8 cellular contexts compared by ENCODE assay signal in genomic region chr11:130002846-130003716, GRCh38. TPM values are rescaled to one million over a fixed set of nuclear protein-coding genes. Genes with fewer than 3 reads are reported as not detected.
DNase-seq lines count a peak whose midpoint lies in the region; ATAC-seq, FAIRE-seq and TF ChIP-seq lines count a peak whose summit lies in the region.

No MANE protein-coding gene starts in this region.

- no peaks in the 10 kb centered on the region for H3K27me3 ChIP-seq in ascending aorta
- no peaks in the 10 kb centered on the region for H3K27me3 ChIP-seq in right cardiac atrium (ENCODE audit: control insufficient read depth, insufficient read depth)
- no peaks in the 10 kb centered on the region for H3K27me3 ChIP-seq in psoas muscle (ENCODE audit: insufficient read depth in 3 of 3, low read length in 2 of 3)

- H3K4me1 ChIP-seq in ascending aorta (peaks cover 3 to 19% of the 10 kb centered on the region in 2 donors), right cardiac atrium (ENCODE audit: control insufficient read depth, insufficient read depth, low read length) (no peaks in the 10 kb centered on the region), psoas muscle (peaks cover 22% of the 10 kb centered on the region)

- peak; percentile 84 for TF ChIP-seq POLR2A in GM18505 (IDR thresholded peaks at IDR 0.05; ENCODE audit: borderline replicate concordance, extremely low read depth, insufficient read depth, insufficient read length)

- DNase-seq in NCI-H187 treated with DMSO at 0.1 percent for 48 hours (lab: John Stamatoyannopoulos, UW) (peak; percentile 88), ascending aorta (ENCODE audit: low spot score in 2 of 2) (peak; percentile 76 to 97), right cardiac atrium (peak; percentile 94 to 97 (median 97)), psoas muscle (peak; percentile 91 to 98), urothelium cell line (ENCODE audit: low spot score) (peak; percentile 92)
- peak; percentile 86 for DNase-seq in T-helper 2 cell treated with Interferon-gamma antibody and Interleukin-4, amounts not matched to agents 5 μg/mL and 100 μg/mL, for 36 hours (ENCODE audit: low spot score)

- H3K36me3 ChIP-seq in ascending aorta (no peaks in the 10 kb centered on the region), psoas muscle (ENCODE audit: insufficient read depth in 1 of 2, low read depth in 1 of 2) (no peaks in the 10 kb centered on the region)

- peaks cover 15% of the 10 kb centered on the region for H3K36me3 Mint-ChIP-seq in T-helper 2 cell treated with Interferon-gamma antibody and Interleukin-4, amounts not matched to agents 5 μg/mL and 100 μg/mL, for 36 hours (ENCODE audit: low read depth)

- peak overlapping the region; percentile 97 to 100 for H3K27ac ChIP-seq in ascending aorta
- H3K27ac ChIP-seq in right cardiac atrium (ENCODE audit: low read length) = peak overlapping the region; percentile 90
- H3K27ac ChIP-seq in psoas muscle = peak overlapping the region; percentile 100

- H3K9me3 Mint-ChIP-seq in T-helper 2 cell treated with Interferon-gamma antibody and Interleukin-4, amounts not matched to agents 5 μg/mL and 100 μg/mL, for 36 hours = no peaks in the 10 kb centered on the region

- H3K27me3 Mint-ChIP-seq in T-helper 2 cell treated with Interferon-gamma antibody and Interleukin-4, amounts not matched to agents 5 μg/mL and 100 μg/mL, for 36 hours (ENCODE audit: low read depth) = peaks cover 4% of the 10 kb centered on the region

- intact Hi-C loops in ascending aorta (cut with DNase I) (loop anchor here (1.0 to 5.0 kb wide), 6 partner anchors 66 to 914 kb away; partner anchors contain the start of genes APLP2, NFRKB, SNX19 and ZBTB44), right cardiac atrium (cut with DNase I) (loop anchor here in 3 of 4 donors (5.0 to 10.0 kb wide), 4 partner anchors 64 to 312 kb away; partner anchors contain the start of genes APLP2 (in 2 of the 3) and ZBTB44 (in 1 of the 3)), psoas muscle (cut with DNase I) (loop anchor here (1.0 to 5.0 kb wide), 2 partner anchors 66 to 129 kb away; partner anchors contain the start of gene APLP2 (in 1 of the 2))

- ATAC-seq in GM18505 (IDR thresholded peaks at IDR 0.05; ENCODE audit: unreplicated experiment) (peak; percentile 72), HG02970 (IDR thresholded peaks at IDR 0.05; ENCODE audit: low FRiP score, unreplicated experiment) (peak; percentile 88), right cardiac atrium (peak; percentile 94 to 95), psoas muscle (peak; percentile 86 to 89 (median 88))

- peaks cover 23% of the 10 kb centered on the region for H3K4me1 Mint-ChIP-seq in T-helper 2 cell treated with Interferon-gamma antibody and Interleukin-4, amounts not matched to agents 5 μg/mL and 100 μg/mL, for 36 hours (ENCODE audit: low read depth)

- peak overlapping the region; percentile 100 for H3K27ac Mint-ChIP-seq in T-helper 2 cell treated with Interferon-gamma antibody and Interleukin-4, amounts not matched to agents 5 μg/mL and 100 μg/mL, for 36 hours

- H3K9me3 ChIP-seq in ascending aorta = no peaks in the 10 kb centered on the region
- no peaks in the 10 kb centered on the region for H3K9me3 ChIP-seq in right cardiac atrium (ENCODE audit: control insufficient read depth, low read length)
- no peaks in the 10 kb centered on the region for H3K9me3 ChIP-seq in psoas muscle

- H3K4me3 ChIP-seq in ascending aorta = peak overlapping the region; percentile 96 to 99
- H3K4me3 ChIP-seq in right cardiac atrium (ENCODE audit: low read length) = peak overlapping the region; percentile 88
- H3K4me3 ChIP-seq in psoas muscle = peak overlapping the region; percentile 84

- no peak for TF ChIP-seq CTCF in ascending aorta (IDR thresholded peaks at IDR 0.05)
- no peak for TF ChIP-seq CTCF in psoas muscle (IDR thresholded peaks at IDR 0.05)

- WGBS in right cardiac atrium = under 1% methylated on average over 65 of the region's 65 CpGs
- WGBS in psoas muscle, 3 donors = 0% methylated on average over 64 to 65 of the region's 65 CpGs

- peak overlapping the region; percentile 98 for H3K4me3 Mint-ChIP-seq in T-helper 2 cell treated with Interferon-gamma antibody and Interleukin-4, amounts not matched to agents 5 μg/mL and 100 μg/mL, for 36 hours

- FAIRE-seq in urothelium cell line (lab: Jason Lieb, UNC) = no peak

RNA-seq across cellular contexts. Expression of gene PRDM10, which starts 0.4 kb away (rescaled TPM):
- total RNA-seq in ascending aorta = 48.1 TPM
- 1 to 10 TPM; 4.9 to 7.2 (median 6.3) TPM for total RNA-seq in right cardiac atrium
- 1.6 TPM for polyA plus RNA-seq in right cardiac atrium
- total RNA-seq in psoas muscle = 1 to 10 TPM; 4.2 to 7.8 (median 5.9) TPM
- polyA plus RNA-seq in psoas muscle = 1 to 10 TPM; 2.5 to 4.1 (median 2.9) TPM

Comparison
In these comparisons a context has a peak if more than half of its experiments do, and no peak if none do; other contexts are left out.
1. Peak in every context shown above with its lines: DNase-seq, ATAC-seq, H3K4me3 ChIP-seq and H3K27ac ChIP-seq.